ENCODE assay signal across 21 cellular contexts in the genomic region with DNA sequence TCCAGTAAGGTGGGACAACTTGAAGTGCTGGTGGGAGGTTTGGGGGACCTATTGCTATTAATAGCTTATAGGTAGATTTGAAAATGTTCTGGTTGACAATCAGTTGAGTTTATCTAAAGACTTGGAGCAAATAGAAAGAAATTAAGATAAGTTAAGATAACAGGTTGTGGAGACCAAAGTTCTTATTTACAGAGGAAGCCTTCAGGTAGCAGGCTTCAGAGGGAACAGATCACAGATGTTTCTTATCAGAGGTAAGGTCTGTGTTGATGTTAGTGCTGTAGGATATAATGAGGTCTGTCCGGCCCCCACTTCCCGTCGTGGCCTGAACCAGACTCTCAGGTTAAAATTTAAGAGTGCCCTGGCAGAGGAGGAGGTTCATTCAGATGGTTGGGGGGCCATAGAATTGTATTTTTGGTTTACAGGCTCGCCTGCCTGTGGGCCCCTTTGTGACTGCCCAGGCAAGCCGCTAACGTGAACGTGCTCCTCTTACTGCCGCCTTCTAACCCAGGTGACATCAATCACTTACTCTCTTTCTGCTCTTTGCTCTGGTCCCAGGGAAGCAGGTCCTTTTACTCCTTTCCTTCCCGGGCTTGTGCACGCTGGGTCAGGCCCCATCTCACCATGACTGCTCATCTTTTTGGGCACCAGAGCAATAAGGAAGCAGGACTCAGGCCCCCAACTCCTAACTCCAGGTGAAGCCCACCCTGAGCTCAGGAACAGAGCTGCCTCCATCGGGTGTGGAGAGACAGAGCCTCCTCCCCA. TPM values are rescaled to one million over a fixed set of nuclear protein-coding genes. Genes with fewer than 3 reads are reported as not detected.
DNase-seq lines count a peak whose midpoint lies in the region; ATAC-seq and TF ChIP-seq lines count a peak whose summit lies in the region.
"Had no signal": no experiment of that assay in that cellular context is flagged by ENCODE, and none has a peak within 500 bp of the region (broad histone marks: within the 10 kb centered on the region; RNA-seq: fewer than 3 reads in every experiment).

No MANE protein-coding gene starts in this region.

- no peaks in the 10 kb centered on the region for H3K79me2 ChIP-seq in neural progenitor cell (ENCODE audit: low read depth)

- in situ Hi-C loops in GM13977 (cut with MboI; ENCODE audit: low pct_unique_long_range_greater_than_20kb, low sequenced_read_pairs, unreplicated experiment): no loop called here

- H3K4me1 ChIP-seq in neural progenitor cell: no peaks in the 10 kb centered on the region
- H3K4me1 ChIP-seq: A549, HAP-1 had no signal

- no peaks in the 10 kb centered on the region for H3K9me3 Mint-ChIP-seq in activated CD4-positive, alpha-beta T cell treated with anti-CD3 and anti-CD28 coated beads, Interleukin-2, amount 10 ng/mL, durations not matched to agents 7 days and 5 days
- H3K9me3 Mint-ChIP-seq in neural progenitor cell (no peaks in the 10 kb centered on the region), type B pancreatic cell (no peaks in the 10 kb centered on the region)
- no peaks in the 10 kb centered on the region for H3K9me3 Mint-ChIP-seq in activated T-helper 2 cell treated with anti-CD3 and anti-CD28 coated beads, Interferon-gamma antibody, Interleukin-2, Interleukin-4, amounts not matched to agents 10 μg/mL and 5 μg/mL and 100 μg/mL, durations not matched to agents 14 hours and 24 hours and 36 hours
- H3K9me3 Mint-ChIP-seq: CD4-positive, alpha-beta memory T cell had no signal

- intact Hi-C loops in left colon (cut with DNase I, micrococcal nuclease): no loop called here
- intact Hi-C loops in activated T-helper 2 cell treated with anti-CD3 and anti-CD28 coated beads, Interferon-gamma antibody, Interleukin-2, Interleukin-4, amounts not matched to agents 10 μg/mL and 5 μg/mL and 100 μg/mL, durations not matched to agents 14 hours and 24 hours and 36 hours (cut with micrococcal nuclease): no loop called here

- H3K4me1 Mint-ChIP-seq in activated CD4-positive, alpha-beta T cell treated with anti-CD3 and anti-CD28 coated beads, Interleukin-2, amount 10 ng/mL, durations not matched to agents 7 days and 5 days: no peaks in the 10 kb centered on the region
- H3K4me1 Mint-ChIP-seq in neural progenitor cell (peaks cover 22% of the 10 kb centered on the region), type B pancreatic cell (ENCODE audit: unreplicated experiment) (peaks cover 61% of the 10 kb centered on the region)
- H3K4me1 Mint-ChIP-seq in activated T-helper 2 cell treated with anti-CD3 and anti-CD28 coated beads, Interferon-gamma antibody, Interleukin-2, Interleukin-4, amounts not matched to agents 10 μg/mL and 5 μg/mL and 100 μg/mL, durations not matched to agents 14 hours and 24 hours and 36 hours (ENCODE audit: low read depth): no peaks in the 10 kb centered on the region

- peak overlapping the region; percentile 61 for H3K27ac Mint-ChIP-seq in activated CD4-positive, alpha-beta T cell treated with anti-CD3 and anti-CD28 coated beads, Interleukin-2, amount 10 ng/mL, durations not matched to agents 7 days and 5 days
- H3K27ac Mint-ChIP-seq in neural progenitor cell (peak overlapping the region; percentile 81), type B pancreatic cell (peak overlapping the region; percentile 70)
- H3K27ac Mint-ChIP-seq in activated T-helper 2 cell treated with anti-CD3 and anti-CD28 coated beads, Interferon-gamma antibody, Interleukin-2, Interleukin-4, amounts not matched to agents 10 μg/mL and 5 μg/mL and 100 μg/mL, durations not matched to agents 14 hours and 24 hours and 36 hours: no peak overlapping the region
- H3K27ac Mint-ChIP-seq: CD4-positive, alpha-beta memory T cell had no signal

- H3K4me3 Mint-ChIP-seq in activated CD4-positive, alpha-beta T cell treated with anti-CD3 and anti-CD28 coated beads, Interleukin-2, amount 10 ng/mL, durations not matched to agents 7 days and 5 days: no peak overlapping the region
- H3K4me3 Mint-ChIP-seq in neural progenitor cell (no peak overlapping the region), type B pancreatic cell (peak overlapping the region; percentile 18)
- no peak overlapping the region for H3K4me3 Mint-ChIP-seq in activated T-helper 2 cell treated with anti-CD3 and anti-CD28 coated beads, Interferon-gamma antibody, Interleukin-2, Interleukin-4, amounts not matched to agents 10 μg/mL and 5 μg/mL and 100 μg/mL, durations not matched to agents 14 hours and 24 hours and 36 hours (ENCODE audit: low read depth)
- H3K4me3 Mint-ChIP-seq: CD4-positive, alpha-beta memory T cell had no signal

- H3K4me2 ChIP-seq in neural progenitor cell: no peak overlapping the region
- H3K4me2 ChIP-seq: A549 had no signal

- POLR2A ChIA-PET in activated CD4-positive, alpha-beta T cell treated with anti-CD3 and anti-CD28 coated beads, Interleukin-2, amount 10 ng/mL, durations not matched to agents 7 days and 5 days (lab: Charles Lee): no interaction called here

- peaks cover 3% of the 10 kb centered on the region for H3K27me3 Mint-ChIP-seq in activated CD4-positive, alpha-beta T cell treated with anti-CD3 and anti-CD28 coated beads, Interleukin-2, amount 10 ng/mL, durations not matched to agents 7 days and 5 days
- H3K27me3 Mint-ChIP-seq in neural progenitor cell (ENCODE audit: insufficient read depth, low read depth) (peaks cover 2% of the 10 kb centered on the region), type B pancreatic cell (peaks cover 3% of the 10 kb centered on the region)
- H3K27me3 Mint-ChIP-seq in activated T-helper 2 cell treated with anti-CD3 and anti-CD28 coated beads, Interferon-gamma antibody, Interleukin-2, Interleukin-4, amounts not matched to agents 10 μg/mL and 5 μg/mL and 100 μg/mL, durations not matched to agents 14 hours and 24 hours and 36 hours (ENCODE audit: low read depth): peaks cover 5% of the 10 kb centered on the region

- CTCF ChIA-PET in activated CD4-positive, alpha-beta T cell treated with anti-CD3 and anti-CD28 coated beads, Interleukin-2, amount 10 ng/mL, durations not matched to agents 7 days and 5 days (lab: Charles Lee): no interaction called here

- H3K27ac ChIP-seq in neural progenitor cell: no peak overlapping the region
- H3K27ac ChIP-seq: 22Rv1, A549, C4-2B, GM23248 had no signal

- TF ChIP-seq CTCF in neural progenitor cell (IDR thresholded peaks at IDR 0.05): no peak
- no peak for TF ChIP-seq CTCF in type B pancreatic cell (conservative IDR thresholded peaks at IDR 0.05)
- no peak for TF ChIP-seq CTCF in GM13977 (IDR thresholded peaks at IDR 0.05; ENCODE audit: extremely low read depth, insufficient read depth, missing control alignments)

- DNase-seq in activated CD4-positive, alpha-beta T cell treated with anti-CD3 and anti-CD28 coated beads, Interleukin-2, amount 10 ng/mL, durations not matched to agents 7 days and 5 days: no peak
- DNase-seq in activated CD4-positive, alpha-beta T cell treated with anti-CD3 and anti-CD28 coated beads for 4 hours: no peak
- DNase-seq in left colon (no peak), neural progenitor cell (ENCODE audit: low spot score) (no peak), type B pancreatic cell (ENCODE audit: extremely low spot score, unreplicated experiment) (no peak), GM13977 (ENCODE audit: low spot score) (no peak)
- DNase-seq in activated T-helper 2 cell treated with anti-CD3 and anti-CD28 coated beads, Interferon-gamma antibody, Interleukin-2, Interleukin-4, amounts not matched to agents 10 μg/mL and 5 μg/mL and 100 μg/mL, durations not matched to agents 14 hours and 24 hours and 36 hours (ENCODE audit: low spot score): no peak
- DNase-seq: AML-193; Calu3; CD4-positive, alpha-beta memory T cell; DND-41; EL; GM23248 had no signal

- no peaks in the 10 kb centered on the region for H3K27me3 ChIP-seq in neural progenitor cell

- no peaks in the 10 kb centered on the region for H3K9me3 ChIP-seq in neural progenitor cell (ENCODE audit: low read depth)
- H3K9me3 ChIP-seq: A549, HAP-1 had no signal

- H3K4me3 ChIP-seq in neural progenitor cell: no peak overlapping the region
- H3K4me3 ChIP-seq: A549, GM12878, GM23248, HAP-1 had no signal

- no peak overlapping the region for H2AFZ ChIP-seq in neural progenitor cell (replicated peaks)
- H2AFZ ChIP-seq: GM23248 had no signal

- no peak overlapping the region for H3K9ac ChIP-seq in neural progenitor cell
- H3K9ac ChIP-seq: GM23248 had no signal

- H4K20me1 ChIP-seq in neural progenitor cell (ENCODE audit: low read depth): no peaks in the 10 kb centered on the region

- ATAC-seq in left colon (peak; percentile 81), GM18907 (IDR thresholded peaks at IDR 0.05; ENCODE audit: unreplicated experiment) (no peak)
- ATAC-seq: A549, GM12878 had no signal

- H3K36me3 ChIP-seq in neural progenitor cell: no peaks in the 10 kb centered on the region
- H3K36me3 ChIP-seq: HAP-1 had no signal

- H3F3A ChIP-seq in neural progenitor cell (ENCODE audit: low read depth): no peaks in the 10 kb centered on the region

- no peaks in the 10 kb centered on the region for H3K36me3 Mint-ChIP-seq in activated CD4-positive, alpha-beta T cell treated with anti-CD3 and anti-CD28 coated beads, Interleukin-2, amount 10 ng/mL, durations not matched to agents 7 days and 5 days (ENCODE audit: low read depth)
- no peaks in the 10 kb centered on the region for H3K36me3 Mint-ChIP-seq in neural progenitor cell
- H3K36me3 Mint-ChIP-seq in type B pancreatic cell: no peaks in the 10 kb centered on the region
- H3K36me3 Mint-ChIP-seq in activated T-helper 2 cell treated with anti-CD3 and anti-CD28 coated beads, Interferon-gamma antibody, Interleukin-2, Interleukin-4, amounts not matched to agents 10 μg/mL and 5 μg/mL and 100 μg/mL, durations not matched to agents 14 hours and 24 hours and 36 hours (ENCODE audit: low read depth): no peaks in the 10 kb centered on the region
- H3K36me3 Mint-ChIP-seq: CD4-positive, alpha-beta memory T cell had no signal

RNA-seq across cellular contexts. Expression of a gene that starts 18.3 kb away (rescaled TPM):
- total RNA-seq in activated CD4-positive, alpha-beta T cell treated with anti-CD3 and anti-CD28 coated beads, Interleukin-2, amount 10 ng/mL, durations not matched to agents 7 days and 5 days: not detected
- total RNA-seq in left colon (under 1 TPM in 1 of 2 donors, not detected in 1; 0.39 TPM), neural progenitor cell (ENCODE audit: low replicate concordance) (0.28 TPM in 1 of 2 replicates, not detected in the other), type B pancreatic cell (ENCODE audit: low replicate concordance) (3.7 and 11.2 TPM in 2 replicates)
- total RNA-seq in activated T-helper 2 cell treated with anti-CD3 and anti-CD28 coated beads, Interferon-gamma antibody, Interleukin-2, Interleukin-4, amounts not matched to agents 10 μg/mL and 5 μg/mL and 100 μg/mL, durations not matched to agents 14 hours and 24 hours and 36 hours: not detected in 2 replicates
- total RNA-seq: Calu3; CD4-positive, alpha-beta memory T cell; G401; GM12878; GM23248; H4 had no signal

RNA-seq across cellular contexts. Expression of a gene that starts 52.1 kb away (rescaled TPM):
- not detected for total RNA-seq in activated CD4-positive, alpha-beta T cell treated with anti-CD3 and anti-CD28 coated beads, Interleukin-2, amount 10 ng/mL, durations not matched to agents 7 days and 5 days
- not detected for total RNA-seq in left colon
- not detected in 2 replicates for total RNA-seq in neural progenitor cell (ENCODE audit: low replicate concordance)
- total RNA-seq in type B pancreatic cell (ENCODE audit: low replicate concordance): not detected in 2 replicates
- not detected in 2 replicates for total RNA-seq in activated T-helper 2 cell treated with anti-CD3 and anti-CD28 coated beads, Interferon-gamma antibody, Interleukin-2, Interleukin-4, amounts not matched to agents 10 μg/mL and 5 μg/mL and 100 μg/mL, durations not matched to agents 14 hours and 24 hours and 36 hours
- total RNA-seq: Calu3; CD4-positive, alpha-beta memory T cell; G401; GM12878; GM23248; H4 had no signal
